ENCODE assay signal across 1 cellular context in genomic region chr14:100862277-100862676, GRCh38.
TF ChIP-seq lines count a peak whose summit lies in the region.

No MANE protein-coding gene starts in this region.

TF ChIP-seq in A549, 52 proteins besides CTCF, POLR2A, EP300 and RAD21:
- TF ChIP-seq MAFK (IDR thresholded peaks at IDR 0.05; ENCODE audit: partially characterized antibody) (peak; percentile 73), ATOH8 (CRISPR knock-in tag; IDR thresholded peaks at IDR 0.05; ENCODE audit: low read depth) (no peak), NR3C1 (IDR thresholded peaks at IDR 0.05) (no peak), GATA3 (IDR thresholded peaks at IDR 0.05; ENCODE audit: borderline replicate concordance) (no peak), CBX2 (IDR thresholded peaks at IDR 0.05; ENCODE audit: borderline replicate concordance, low read depth) (no peak)
